In the genomic region with DNA sequence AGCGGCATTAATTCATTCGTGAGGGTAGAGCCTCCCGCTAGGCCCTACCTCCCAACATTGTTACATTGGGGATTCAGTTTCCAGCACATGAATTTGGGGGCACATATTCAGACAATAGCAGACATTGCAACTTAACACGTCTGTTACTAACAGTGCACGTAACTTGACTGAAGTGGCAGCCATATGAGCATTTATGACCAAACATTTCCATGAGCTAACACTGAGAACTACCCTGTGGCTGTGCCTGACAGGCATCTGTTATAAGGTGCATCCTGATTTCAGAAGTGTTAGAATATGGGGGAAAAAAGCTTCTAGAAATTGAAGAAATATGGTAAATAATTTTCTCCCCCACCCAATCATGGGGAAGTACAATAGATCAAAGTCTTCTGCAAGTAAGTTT, we compare ENCODE assay signal across 20 cellular contexts. TPM values are rescaled to one million over a fixed set of nuclear protein-coding genes. Genes with fewer than 3 reads are reported as not detected.
A peak's percentile ranks its signal among the peaks of the same experiment; 100 is the strongest.
DNase-seq lines count a peak whose midpoint lies in the region; ATAC-seq and TF ChIP-seq lines count a peak whose summit lies in the region.
"Had no signal": no experiment of that assay in that cellular context is flagged by ENCODE, and none has a peak within 500 bp of the region (broad histone marks: within the 10 kb centered on the region; RNA-seq: fewer than 3 reads in every experiment).

No MANE protein-coding gene starts in this region.

- H3K4me3 Mint-ChIP-seq in activated T-helper 2 cell treated with anti-CD3 and anti-CD28 coated beads, Interferon-gamma antibody, Interleukin-2, Interleukin-4, amounts not matched to agents 10 μg/mL and 5 μg/mL and 100 μg/mL, durations not matched to agents 14 hours and 24 hours and 36 hours (ENCODE audit: low read depth): peak overlapping the region; percentile 45
- H3K4me3 Mint-ChIP-seq in stimulated activated naive CD8-positive, alpha-beta T cell treated with anti-CD3 and anti-CD28 coated beads, Interleukin-15, Interleukin-2, amounts not matched to agents 100 ng/mL and 50 ng/mL, for 24 hours: peak overlapping the region; percentile 50
- H3K4me3 Mint-ChIP-seq: central memory CD8-positive, alpha-beta T cell; GM23338; IgD-negative memory B cell; naive B cell had no signal

- peaks cover 43% of the 10 kb centered on the region for H3K4me1 Mint-ChIP-seq in activated T-helper 2 cell treated with anti-CD3 and anti-CD28 coated beads, Interferon-gamma antibody, Interleukin-2, Interleukin-4, amounts not matched to agents 10 μg/mL and 5 μg/mL and 100 μg/mL, durations not matched to agents 14 hours and 24 hours and 36 hours (ENCODE audit: low read depth)
- H3K4me1 Mint-ChIP-seq in stimulated activated naive CD8-positive, alpha-beta T cell treated with anti-CD3 and anti-CD28 coated beads, Interleukin-15, Interleukin-2, amounts not matched to agents 100 ng/mL and 50 ng/mL, for 24 hours (ENCODE audit: low read depth): peaks cover 68% of the 10 kb centered on the region

- H3K27me3 Mint-ChIP-seq in activated T-helper 2 cell treated with anti-CD3 and anti-CD28 coated beads, Interferon-gamma antibody, Interleukin-2, Interleukin-4, amounts not matched to agents 10 μg/mL and 5 μg/mL and 100 μg/mL, durations not matched to agents 14 hours and 24 hours and 36 hours (ENCODE audit: low read depth): no peaks in the 10 kb centered on the region
- no peaks in the 10 kb centered on the region for H3K27me3 Mint-ChIP-seq in stimulated activated naive CD8-positive, alpha-beta T cell treated with anti-CD3 and anti-CD28 coated beads, Interleukin-15, Interleukin-2, amounts not matched to agents 100 ng/mL and 50 ng/mL, for 24 hours
- H3K27me3 Mint-ChIP-seq: central memory CD8-positive, alpha-beta T cell; IgD-negative memory B cell; naive B cell had no signal

- intact Hi-C loops in activated T-helper 2 cell treated with anti-CD3 and anti-CD28 coated beads, Interferon-gamma antibody, Interleukin-2, Interleukin-4, amounts not matched to agents 10 μg/mL and 5 μg/mL and 100 μg/mL, durations not matched to agents 14 hours and 24 hours and 36 hours (cut with micrococcal nuclease): no loop called here

- H3K36me3 Mint-ChIP-seq in activated T-helper 2 cell treated with anti-CD3 and anti-CD28 coated beads, Interferon-gamma antibody, Interleukin-2, Interleukin-4, amounts not matched to agents 10 μg/mL and 5 μg/mL and 100 μg/mL, durations not matched to agents 14 hours and 24 hours and 36 hours (ENCODE audit: low read depth): peaks cover 44% of the 10 kb centered on the region
- H3K36me3 Mint-ChIP-seq in stimulated activated naive CD8-positive, alpha-beta T cell treated with anti-CD3 and anti-CD28 coated beads, Interleukin-15, Interleukin-2, amounts not matched to agents 100 ng/mL and 50 ng/mL, for 24 hours (ENCODE audit: low read depth): peaks cover 27% of the 10 kb centered on the region

- DNase-seq in activated CD4-positive, CD25-positive, alpha-beta regulatory T cell (lab: John Stamatoyannopoulos, UW): no peak
- DNase-seq in stimulated activated CD4-positive, alpha-beta T cell treated with anti-CD3 and anti-CD28 coated beads, Interleukin-1b, Interleukin-23, amount 100 ng/mL, for 48 hours: peak; percentile 28
- DNase-seq in stimulated activated CD4-positive, alpha-beta T cell treated with anti-CD3 and anti-CD28 coated beads, Interleukin-2, amount 100 ng/mL, for 48 hours: no peak
- no peak for DNase-seq in activated T-helper 2 cell treated with anti-CD3 and anti-CD28 coated beads, Interferon-gamma antibody, Interleukin-2, Interleukin-4, amounts not matched to agents 10 μg/mL and 5 μg/mL and 100 μg/mL, durations not matched to agents 14 hours and 24 hours and 36 hours (ENCODE audit: low spot score)
- DNase-seq in GM13977 (ENCODE audit: low spot score) (no peak), iPS-NIHi7 (ENCODE audit: extremely low spot score) (no peak)
- DNase-seq: activated gamma-delta T cell, hypothalamus, left lung, naive B cell, NCI-H1092 treated with DMSO at 0.1 percent for 48 hours, NCI-H1930, retina, upper lobe of left lung had no signal

- peak; percentile 66 to 67 for ATAC-seq in activated CD4-positive, CD25-positive, alpha-beta regulatory T cell treated with anti-CD3 and anti-CD28 coated beads, Interleukin-2, amount 50 U/mL, for 24 hours
- ATAC-seq: gastroesophageal sphincter, left lung had no signal

- peak overlapping the region; percentile 54 for H3K27ac Mint-ChIP-seq in activated T-helper 2 cell treated with anti-CD3 and anti-CD28 coated beads, Interferon-gamma antibody, Interleukin-2, Interleukin-4, amounts not matched to agents 10 μg/mL and 5 μg/mL and 100 μg/mL, durations not matched to agents 14 hours and 24 hours and 36 hours
- peak overlapping the region; percentile 89 for H3K27ac Mint-ChIP-seq in stimulated activated naive CD8-positive, alpha-beta T cell treated with anti-CD3 and anti-CD28 coated beads, Interleukin-15, Interleukin-2, amounts not matched to agents 100 ng/mL and 50 ng/mL, for 24 hours
- H3K27ac Mint-ChIP-seq: GM23338 had no signal

- no peaks in the 10 kb centered on the region for H3K9me3 Mint-ChIP-seq in activated T-helper 2 cell treated with anti-CD3 and anti-CD28 coated beads, Interferon-gamma antibody, Interleukin-2, Interleukin-4, amounts not matched to agents 10 μg/mL and 5 μg/mL and 100 μg/mL, durations not matched to agents 14 hours and 24 hours and 36 hours
- H3K9me3 Mint-ChIP-seq in stimulated activated naive CD8-positive, alpha-beta T cell treated with anti-CD3 and anti-CD28 coated beads, Interleukin-15, Interleukin-2, amounts not matched to agents 100 ng/mL and 50 ng/mL, for 24 hours: no peaks in the 10 kb centered on the region
- H3K9me3 Mint-ChIP-seq: central memory CD8-positive, alpha-beta T cell; IgD-negative memory B cell; naive B cell had no signal

- TF ChIP-seq CTCF in GM13977 (IDR thresholded peaks at IDR 0.05; ENCODE audit: extremely low read depth, insufficient read depth, missing control alignments): no peak

- in situ Hi-C loops in GM13977 (cut with MboI; ENCODE audit: low pct_unique_long_range_greater_than_20kb, low sequenced_read_pairs, unreplicated experiment): no loop called here

RNA-seq across cellular contexts. Expression of gene MALT1, which starts 24.5 kb away (rescaled TPM):
- 23.5 and 23.9 TPM in 2 replicates for total RNA-seq in activated T-helper 2 cell treated with anti-CD3 and anti-CD28 coated beads, Interferon-gamma antibody, Interleukin-2, Interleukin-4, amounts not matched to agents 10 μg/mL and 5 μg/mL and 100 μg/mL, durations not matched to agents 14 hours and 24 hours and 36 hours
